11 cellular contexts compared by ENCODE assay signal in genomic region chr3:9779197-9779596, GRCh38. TPM values are rescaled to one million over a fixed set of nuclear protein-coding genes. Genes with fewer than 3 reads are reported as not detected.
DNase-seq lines count a peak whose midpoint lies in the region; ATAC-seq and TF ChIP-seq lines count a peak whose summit lies in the region.
"Had no signal": no experiment of that assay in that cellular context is flagged by ENCODE, and none has a peak within 500 bp of the region (broad histone marks: within the 10 kb centered on the region; RNA-seq: fewer than 3 reads in every experiment).

No MANE protein-coding gene starts in this region.

- no peak for ATAC-seq in activated T-helper 17 cell treated with anti-CD3 and anti-CD28 coated beads, Interleukin-2, amount 50 U/mL, for 72 hours (replicated peaks)
- ATAC-seq in HG02610 (IDR thresholded peaks at IDR 0.05; ENCODE audit: unreplicated experiment), result no peak

- peak overlapping the region; percentile 50 for H3K27ac ChIP-seq in CD4-positive, alpha-beta memory T cell (ENCODE audit: low read depth, low read length)
- H3K27ac ChIP-seq: cardiac muscle cell had no signal

- H3K36me3 ChIP-seq in CD4-positive, alpha-beta memory T cell (ENCODE audit: insufficient read depth, low read length), result peaks cover 14% of the 10 kb centered on the region

- H3K4me3 Mint-ChIP-seq in CD4-positive, alpha-beta memory T cell, result peak overlapping the region in 7 of 8 donors; percentile 39 to 77 (median 69)
- peak overlapping the region in 3 of 4 donors; percentile 14 to 88 (median 58) for H3K4me3 Mint-ChIP-seq in IgD-negative memory B cell
- H3K4me3 Mint-ChIP-seq in activated T-helper 17 cell treated with anti-CD3 and anti-CD28 coated beads, Interleukin-2, amount 50 U/mL, for 72 hours, result peak overlapping the region; percentile 87
- H3K4me3 Mint-ChIP-seq in nephron, result no peak overlapping the region

- peak overlapping the region; percentile 75 to 90 (median 89) for H3K27ac Mint-ChIP-seq in CD4-positive, alpha-beta memory T cell
- peak overlapping the region; percentile 70 to 95 (median 88) for H3K27ac Mint-ChIP-seq in IgD-negative memory B cell
- peak overlapping the region; percentile 94 for H3K27ac Mint-ChIP-seq in activated T-helper 17 cell treated with anti-CD3 and anti-CD28 coated beads, Interleukin-2, amount 50 U/mL, for 72 hours
- peak overlapping the region; percentile 28 to 93 (median 85) for H3K27ac Mint-ChIP-seq in nephron

- no peak for DNase-seq in CD4-positive, alpha-beta memory T cell
- DNase-seq in superior temporal gyrus (ENCODE audit: extremely low spot score), result no peak
- DNase-seq in activated effector memory CD4-positive, alpha-beta T cell treated with anti-CD3 and anti-CD28 coated beads, Interleukin-2, amount 50 U/mL, for 16 hours, result no peak
- DNase-seq: GOT3, NCI-H1436 treated with DMSO at 0.1 percent for 48 hours, NCI-H774 had no signal

- no peaks in the 10 kb centered on the region for H3K9me3 ChIP-seq in CD4-positive, alpha-beta memory T cell (ENCODE audit: control insufficient read depth in 1 of 2, low read length in 2 of 2)

- peaks cover 45% of the 10 kb centered on the region for H3K4me1 ChIP-seq in CD4-positive, alpha-beta memory T cell (ENCODE audit: insufficient read depth, low read length)

- H3K9me3 Mint-ChIP-seq in CD4-positive, alpha-beta memory T cell, result no peaks in the 10 kb centered on the region
- no peaks in the 10 kb centered on the region for H3K9me3 Mint-ChIP-seq in IgD-negative memory B cell
- peaks cover 3% of the 10 kb centered on the region for H3K9me3 Mint-ChIP-seq in activated T-helper 17 cell treated with anti-CD3 and anti-CD28 coated beads, Interleukin-2, amount 50 U/mL, for 72 hours
- H3K9me3 Mint-ChIP-seq in nephron, result no peaks in the 10 kb centered on the region

- CTCF ChIA-PET in CD4-positive, alpha-beta memory T cell (lab: Charles Lee; ENCODE audit: partially characterized antibody), result no interaction called here

- H3K4me3 ChIP-seq in CD4-positive, alpha-beta memory T cell (ENCODE audit: low read length in 2 of 2), result no peak overlapping the region
- H3K4me3 ChIP-seq: cardiac muscle cell had no signal

- H3K27me3 Mint-ChIP-seq in CD4-positive, alpha-beta memory T cell, result no peaks in the 10 kb centered on the region
- H3K27me3 Mint-ChIP-seq in IgD-negative memory B cell (no peaks in the 10 kb centered on the region), nephron (ENCODE audit: low read depth) (no peaks in the 10 kb centered on the region)
- H3K27me3 Mint-ChIP-seq in activated T-helper 17 cell treated with anti-CD3 and anti-CD28 coated beads, Interleukin-2, amount 50 U/mL, for 72 hours, result no peaks in the 10 kb centered on the region

- no peak for TF ChIP-seq CTCF in nephron (IDR thresholded peaks at IDR 0.05; ENCODE audit: unreplicated experiment in 3 of 3)

- POLR2A ChIA-PET in CD4-positive, alpha-beta memory T cell (lab: Charles Lee; ENCODE audit: partially characterized antibody), result interaction anchor here (1.4 to 2.8 kb wide), 2 partner anchors 14 to 154 kb away, joined by 5 to 9 read pairs; partner anchors contain the start of genes ARPC4 and CRELD1

- peaks cover 40 to 57% (median 48%) of the 10 kb centered on the region in 4 donors for H3K4me1 Mint-ChIP-seq in CD4-positive, alpha-beta memory T cell
- peaks cover 42 to 46% (median 42%) of the 10 kb centered on the region in 3 donors for H3K4me1 Mint-ChIP-seq in IgD-negative memory B cell
- peaks cover 38% of the 10 kb centered on the region for H3K4me1 Mint-ChIP-seq in activated T-helper 17 cell treated with anti-CD3 and anti-CD28 coated beads, Interleukin-2, amount 50 U/mL, for 72 hours
- H3K4me1 Mint-ChIP-seq in nephron, result peaks cover 41% of the 10 kb centered on the region

- intact Hi-C loops in CD4-positive, alpha-beta memory T cell (cut with micrococcal nuclease), result no loop called here

- H3K27me3 ChIP-seq in CD4-positive, alpha-beta memory T cell (ENCODE audit: insufficient read depth, low read length), result no peaks in the 10 kb centered on the region
- H3K27me3 ChIP-seq: cardiac muscle cell had no signal

- peaks cover 13 to 20% of the 10 kb centered on the region in 2 donors for H3K36me3 Mint-ChIP-seq in CD4-positive, alpha-beta memory T cell
- H3K36me3 Mint-ChIP-seq in IgD-negative memory B cell (peaks cover 2% of the 10 kb centered on the region), nephron (ENCODE audit: low read depth) (peaks cover 31% of the 10 kb centered on the region)
- peaks cover 56% of the 10 kb centered on the region for H3K36me3 Mint-ChIP-seq in activated T-helper 17 cell treated with anti-CD3 and anti-CD28 coated beads, Interleukin-2, amount 50 U/mL, for 72 hours (ENCODE audit: low read depth)

RNA-seq across cellular contexts. Expression of gene CAMK1, which starts 9.4 kb away (rescaled TPM):
- total RNA-seq in CD4-positive, alpha-beta memory T cell, result 1 to 10 TPM; 2.1 to 2.6 TPM
- polyA plus RNA-seq in CD4-positive, alpha-beta memory T cell, result 1 to 10 TPM; 3.5 to 5.8 TPM
- 0.65 TPM for polyA plus RNA-seq in IgD-negative memory B cell
- 10 to 100 TPM; 23.9 to 75.4 TPM for total RNA-seq in activated T-helper 17 cell treated with anti-CD3 and anti-CD28 coated beads, Interleukin-2, amount 50 U/mL, for 72 hours

RNA-seq across cellular contexts. Expression of gene TADA3, which starts 13.1 kb away (rescaled TPM):
- 10 to 100 TPM; 37.6 to 41.4 TPM for total RNA-seq in CD4-positive, alpha-beta memory T cell
- 10 to 100 TPM; 35.3 to 54.6 TPM for polyA plus RNA-seq in CD4-positive, alpha-beta memory T cell
- 52.6 TPM for polyA plus RNA-seq in IgD-negative memory B cell
- 10 to 100 TPM; 77.8 to 81.9 TPM for total RNA-seq in activated T-helper 17 cell treated with anti-CD3 and anti-CD28 coated beads, Interleukin-2, amount 50 U/mL, for 72 hours

RNA-seq across cellular contexts. Expression of gene ARPC4, which starts 13.7 kb away (rescaled TPM):
- 100 to 1,000 TPM; 164 to 168 TPM for total RNA-seq in CD4-positive, alpha-beta memory T cell
- polyA plus RNA-seq in CD4-positive, alpha-beta memory T cell, result 100 to 1,000 TPM; 235 to 287 TPM
- 262 TPM for polyA plus RNA-seq in IgD-negative memory B cell
- total RNA-seq in activated T-helper 17 cell treated with anti-CD3 and anti-CD28 coated beads, Interleukin-2, amount 50 U/mL, for 72 hours, result 100 to 1,000 TPM; 159 to 291 TPM

RNA-seq across cellular contexts. Expression of gene OGG1, which starts 29.4 kb away (rescaled TPM):
- 10 to 100 TPM; 40.4 to 46.9 TPM for total RNA-seq in CD4-positive, alpha-beta memory T cell
- polyA plus RNA-seq in CD4-positive, alpha-beta memory T cell, result 10 to 100 TPM; 29.2 to 31.5 TPM
- polyA plus RNA-seq in IgD-negative memory B cell, result 20.7 TPM
- total RNA-seq in activated T-helper 17 cell treated with anti-CD3 and anti-CD28 coated beads, Interleukin-2, amount 50 U/mL, for 72 hours, result 10 to 100 TPM; 37.4 to 52.3 TPM

RNA-seq across cellular contexts. Expression of gene TTLL3, which starts 30.9 kb away (rescaled TPM):
- 10 to 100 TPM; 81.4 to 91.7 TPM for total RNA-seq in CD4-positive, alpha-beta memory T cell
- 1 to 10 TPM; 3.0 to 5.9 TPM for polyA plus RNA-seq in CD4-positive, alpha-beta memory T cell
- 10.5 TPM for polyA plus RNA-seq in IgD-negative memory B cell
- total RNA-seq in activated T-helper 17 cell treated with anti-CD3 and anti-CD28 coated beads, Interleukin-2, amount 50 U/mL, for 72 hours, result 100 to 1,000 TPM in 1 of 2 donors, 10 to 100 TPM in 1; 55.9 to 123 TPM

Comparison
In these comparisons a context has a peak if more than half of its experiments do, and no peak if none do; other contexts are left out.
1. H3K4me3 Mint-ChIP-seq: peak in CD4-positive, alpha-beta memory T cell (7 of 8), IgD-negative memory B cell (3 of 4) and activated T-helper 17 cell treated with anti-CD3 and anti-CD28 coated beads, Interleukin-2, amount 50 U/mL, for 72 hours (single experiment); none in nephron (0 of 3).
2. RNA of gene CAMK1, which starts 9.4 kb away (total RNA-seq): 23.9 to 75.4 TPM in activated T-helper 17 cell treated with anti-CD3 and anti-CD28 coated beads, Interleukin-2, amount 50 U/mL, for 72 hours; 2.1 to 2.6 TPM in CD4-positive, alpha-beta memory T cell; every median in the first group is over 4 times any median in the second.
3. Peak in every context shown above with its lines, with median percentiles within 50 percentile points of each other: H3K27ac Mint-ChIP-seq.